8 cellular contexts compared by ENCODE assay signal in genomic region chr1:42956739-42957138, GRCh38. TPM values are rescaled to one million over a fixed set of nuclear protein-coding genes. Genes with fewer than 3 reads are reported as not detected.
DNase-seq lines count a peak whose midpoint lies in the region; ATAC-seq lines count a peak whose summit lies in the region.

No MANE protein-coding gene starts in this region.

- peak overlapping the region; percentile 90 for H3K27ac Mint-ChIP-seq in activated CD4-positive, alpha-beta T cell treated with anti-CD3 and anti-CD28 coated beads, Interleukin-2, amount 10 ng/mL, durations not matched to agents 7 days and 5 days
- peak overlapping the region; percentile 90 for H3K27ac Mint-ChIP-seq in activated CD8-positive, alpha-beta T cell treated with anti-CD3 and anti-CD28 coated beads, Interleukin-2, amount 10 ng/mL, durations not matched to agents 7 days and 5 days

- peaks cover 9% of the 10 kb centered on the region for H3K27me3 Mint-ChIP-seq in activated CD4-positive, alpha-beta T cell treated with anti-CD3 and anti-CD28 coated beads, Interleukin-2, amount 10 ng/mL, durations not matched to agents 7 days and 5 days
- H3K27me3 Mint-ChIP-seq in activated CD8-positive, alpha-beta T cell treated with anti-CD3 and anti-CD28 coated beads, Interleukin-2, amount 10 ng/mL, durations not matched to agents 7 days and 5 days (ENCODE audit: low read depth) = peaks cover 2% of the 10 kb centered on the region

- peak overlapping the region; percentile 67 for H3K4me3 ChIP-seq in iPS-15b (ENCODE audit: low read depth, low read length)

- H3K36me3 Mint-ChIP-seq in activated CD4-positive, alpha-beta T cell treated with anti-CD3 and anti-CD28 coated beads, Interleukin-2, amount 10 ng/mL, durations not matched to agents 7 days and 5 days (ENCODE audit: low read depth) = peaks cover 46% of the 10 kb centered on the region
- H3K36me3 Mint-ChIP-seq in activated CD8-positive, alpha-beta T cell treated with anti-CD3 and anti-CD28 coated beads, Interleukin-2, amount 10 ng/mL, durations not matched to agents 7 days and 5 days (ENCODE audit: low read depth) = peaks cover 51% of the 10 kb centered on the region

- H3K27me3 ChIP-seq in iPS-15b (ENCODE audit: control insufficient read depth, insufficient read depth, low read length) = no peaks in the 10 kb centered on the region

- H3K9ac ChIP-seq in iPS-15b (ENCODE audit: low read depth, low read length) = peak overlapping the region; percentile 55

- no peak for ATAC-seq in activated CD8-positive, alpha-beta T cell treated with anti-CD3 and anti-CD28 coated beads, Interleukin-2, amount 10 ng/mL, durations not matched to agents 7 days and 5 days

- peak overlapping the region; percentile 96 for H3K4me3 Mint-ChIP-seq in activated CD4-positive, alpha-beta T cell treated with anti-CD3 and anti-CD28 coated beads, Interleukin-2, amount 10 ng/mL, durations not matched to agents 7 days and 5 days
- H3K4me3 Mint-ChIP-seq in activated CD8-positive, alpha-beta T cell treated with anti-CD3 and anti-CD28 coated beads, Interleukin-2, amount 10 ng/mL, durations not matched to agents 7 days and 5 days = peak overlapping the region; percentile 99

- no peak for DNase-seq in activated CD4-positive, alpha-beta T cell treated with anti-CD3 and anti-CD28 coated beads, Interleukin-2, amount 10 ng/mL, durations not matched to agents 7 days and 5 days
- no peak for DNase-seq in activated CD4-positive, alpha-beta T cell treated with anti-CD3 and anti-CD28 coated beads, Interleukin-2, amount 50 U/mL, for 4 hours
- DNase-seq in activated CD8-positive, alpha-beta T cell treated with anti-CD3 and anti-CD28 coated beads, Interleukin-2, amount 10 ng/mL, durations not matched to agents 7 days and 5 days = no peak
- DNase-seq in superior temporal gyrus (ENCODE audit: extremely low spot score) (peak; percentile 11), NCI-H1694 (lab: John Stamatoyannopoulos, UW) (no peak), kidney glomerular epithelial cell (lab: John Stamatoyannopoulos, UW) (no peak), EL (no peak)

- POLR2A ChIA-PET in activated CD4-positive, alpha-beta T cell treated with anti-CD3 and anti-CD28 coated beads, Interleukin-2, amount 10 ng/mL, durations not matched to agents 7 days and 5 days (lab: Charles Lee) = interaction anchor here (0.8 kb wide), 1 partner anchor 25 kb away, joined by 3 read pairs; no protein-coding TSS in a partner anchor
- POLR2A ChIA-PET in activated CD8-positive, alpha-beta T cell treated with anti-CD3 and anti-CD28 coated beads, Interleukin-2, amount 10 ng/mL, durations not matched to agents 7 days and 5 days (lab: Charles Lee) = interaction anchor here (0.9 to 3.5 kb wide), 6 partner anchors 13 to 33 kb away, joined by 3 to 23 read pairs (median 7); no protein-coding TSS in a partner anchor

- no peaks in the 10 kb centered on the region for H3K9me3 Mint-ChIP-seq in activated CD4-positive, alpha-beta T cell treated with anti-CD3 and anti-CD28 coated beads, Interleukin-2, amount 10 ng/mL, durations not matched to agents 7 days and 5 days
- H3K9me3 Mint-ChIP-seq in activated CD8-positive, alpha-beta T cell treated with anti-CD3 and anti-CD28 coated beads, Interleukin-2, amount 10 ng/mL, durations not matched to agents 7 days and 5 days (ENCODE audit: insufficient read depth) = no peaks in the 10 kb centered on the region

- CTCF ChIA-PET in activated CD4-positive, alpha-beta T cell treated with anti-CD3 and anti-CD28 coated beads, Interleukin-2, amount 10 ng/mL, durations not matched to agents 7 days and 5 days (lab: Charles Lee) = interaction anchor here (0.6 to 1.3 kb wide), 10 partner anchors 9 to 211 kb away, joined by 3 to 6 read pairs (median 3); no protein-coding TSS in a partner anchor
- CTCF ChIA-PET in activated CD8-positive, alpha-beta T cell treated with anti-CD3 and anti-CD28 coated beads, Interleukin-2, amount 10 ng/mL, durations not matched to agents 7 days and 5 days (lab: Charles Lee) = interaction anchor here (0.7 to 8.9 kb wide), 7 partner anchors 9 to 117 kb away, joined by 3 to 86 read pairs (median 4); no protein-coding TSS in a partner anchor

- H3K36me3 ChIP-seq in iPS-15b (ENCODE audit: control insufficient read depth, insufficient read depth, low read length) = peaks cover 28% of the 10 kb centered on the region

- peaks cover 66% of the 10 kb centered on the region for H3K4me1 Mint-ChIP-seq in activated CD4-positive, alpha-beta T cell treated with anti-CD3 and anti-CD28 coated beads, Interleukin-2, amount 10 ng/mL, durations not matched to agents 7 days and 5 days
- peaks cover 66% of the 10 kb centered on the region for H3K4me1 Mint-ChIP-seq in activated CD8-positive, alpha-beta T cell treated with anti-CD3 and anti-CD28 coated beads, Interleukin-2, amount 10 ng/mL, durations not matched to agents 7 days and 5 days (ENCODE audit: low read depth)

- H3K4me1 ChIP-seq in iPS-15b (ENCODE audit: control insufficient read depth, insufficient read depth, low read length) = peaks cover 31% of the 10 kb centered on the region

- H3K9me3 ChIP-seq in iPS-15b (ENCODE audit: control insufficient read depth, insufficient read depth, low read length) = no peaks in the 10 kb centered on the region

RNA-seq across cellular contexts. Expression of gene SLC2A1, which starts 1.9 kb away (rescaled TPM):
- total RNA-seq in activated CD4-positive, alpha-beta T cell treated with anti-CD3 and anti-CD28 coated beads, Interleukin-2, amount 10 ng/mL, durations not matched to agents 7 days and 5 days = 100 to 1,000 TPM in 1 of 2 experiments, 10 to 100 TPM in 1; 98.0 to 109 TPM
- 100 to 1,000 TPM; 113 to 123 TPM for total RNA-seq in activated CD8-positive, alpha-beta T cell treated with anti-CD3 and anti-CD28 coated beads, Interleukin-2, amount 10 ng/mL, durations not matched to agents 7 days and 5 days
